23 cellular contexts compared by ENCODE assay signal in the genomic region with DNA sequence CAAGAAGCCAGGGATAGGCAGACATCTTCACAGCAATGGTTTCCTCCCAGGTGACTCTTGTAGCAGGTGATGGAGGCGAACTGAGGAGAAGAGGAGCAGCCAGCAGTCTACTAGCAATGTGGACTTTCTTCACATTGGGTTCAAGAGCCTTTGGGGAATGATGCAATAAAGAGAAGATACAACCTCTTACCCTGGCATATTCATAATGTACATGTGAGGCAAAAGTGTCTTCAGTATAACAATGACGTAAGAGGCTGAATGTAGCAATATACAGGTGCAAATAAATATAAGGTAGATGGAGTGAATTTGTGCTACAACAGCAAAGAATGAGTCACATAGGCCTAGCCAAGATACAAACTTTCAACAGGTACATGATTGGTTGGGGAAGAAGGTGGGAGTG.
"Had no signal": no experiment of that assay in that cellular context is flagged by ENCODE, and none has a peak within 500 bp of the region (broad histone marks: within the 10 kb centered on the region; RNA-seq: fewer than 3 reads in every experiment).

No MANE protein-coding gene starts in this region.

- H3K9me3 ChIP-seq: heart left ventricle, left ventricle myocardium inferior, mucosa of descending colon, ovary, sigmoid colon, tibial nerve had no signal

- H3K36me3 Mint-ChIP-seq: memory B cell; naive thymus-derived CD4-positive, alpha-beta T cell; natural killer cell treated with Interleukin-12 subunit alpha and Interleukin-12 subunit beta and Interleukin-15 and Interleukin-18, amount 100 ng/mL, for 72 hours; stimulated activated effector memory CD8-positive, alpha-beta T cell treated with anti-CD3 and anti-CD28 coated beads, Interleukin-12 subunit alpha, Interleukin-12 subunit beta, amount 100 ng/mL, for 72 hours; type B pancreatic cell had no signal

- H3K27me3 ChIP-seq: ovary had no signal

- H3K4me3 ChIP-seq: heart left ventricle, left ventricle myocardium inferior, lung, mucosa of descending colon, ovary, sigmoid colon, spleen, tibial nerve had no signal

- H3K4me1 Mint-ChIP-seq: immature natural killer cell; memory B cell; naive thymus-derived CD4-positive, alpha-beta T cell; stimulated activated effector memory CD8-positive, alpha-beta T cell treated with anti-CD3 and anti-CD28 coated beads, Interleukin-12 subunit alpha, Interleukin-12 subunit beta, amount 100 ng/mL, for 72 hours; stimulated activated naive CD8-positive, alpha-beta T cell treated with anti-CD3 and anti-CD28 coated beads, Interleukin-15, amount 100 ng/mL, for 72 hours had no signal

- H3K36me3 ChIP-seq: heart left ventricle, left ventricle myocardium inferior, ovary, sigmoid colon, spleen, tibial nerve had no signal

- H3K27me3 Mint-ChIP-seq: memory B cell; natural killer cell treated with Interleukin-12 subunit alpha and Interleukin-12 subunit beta and Interleukin-15 and Interleukin-18, amount 100 ng/mL, for 72 hours; progenitor cell of endocrine pancreas had no signal

- H3K4me3 Mint-ChIP-seq: immature natural killer cell; memory B cell; naive thymus-derived CD4-positive, alpha-beta T cell; natural killer cell treated with Interleukin-12 subunit alpha and Interleukin-12 subunit beta and Interleukin-15 and Interleukin-18, amount 100 ng/mL, for 72 hours; stimulated activated effector memory CD8-positive, alpha-beta T cell treated with anti-CD3 and anti-CD28 coated beads, Interleukin-12 subunit alpha, Interleukin-12 subunit beta, amount 100 ng/mL, for 72 hours; stimulated activated naive CD8-positive, alpha-beta T cell treated with anti-CD3 and anti-CD28 coated beads, Interleukin-15, amount 100 ng/mL, for 72 hours; type B pancreatic cell had no signal

- ATAC-seq: heart left ventricle; mucosa of descending colon; naive thymus-derived CD4-positive, alpha-beta T cell; natural killer cell treated with Interleukin-12 subunit alpha and Interleukin-12 subunit beta and Interleukin-15 and Interleukin-18, amount 100 ng/mL, for 72 hours; right cardiac atrium; stimulated activated effector memory CD8-positive, alpha-beta T cell treated with anti-CD3 and anti-CD28 coated beads, Interleukin-12 subunit alpha, Interleukin-12 subunit beta, amount 100 ng/mL, for 72 hours; stimulated activated naive CD8-positive, alpha-beta T cell treated with anti-CD3 and anti-CD28 coated beads, Interleukin-15, amount 100 ng/mL, for 72 hours had no signal

- H3K27ac ChIP-seq: heart left ventricle, left ventricle myocardium inferior, ovary, sigmoid colon, spleen, tibial nerve had no signal

- H3K27ac Mint-ChIP-seq: immature natural killer cell; memory B cell; naive thymus-derived CD4-positive, alpha-beta T cell; natural killer cell treated with Interleukin-12 subunit alpha and Interleukin-12 subunit beta and Interleukin-15 and Interleukin-18, amount 100 ng/mL, for 72 hours; progenitor cell of endocrine pancreas; stimulated activated effector memory CD8-positive, alpha-beta T cell treated with anti-CD3 and anti-CD28 coated beads, Interleukin-12 subunit alpha, Interleukin-12 subunit beta, amount 100 ng/mL, for 72 hours; stimulated activated naive CD8-positive, alpha-beta T cell treated with anti-CD3 and anti-CD28 coated beads, Interleukin-15, amount 100 ng/mL, for 72 hours; type B pancreatic cell had no signal

- H3K4me1 ChIP-seq: spleen had no signal

- DNase-seq: heart left ventricle; hypothalamus; immature natural killer cell; left ventricle myocardium inferior; midbrain; mucosa of descending colon; naive thymus-derived CD4-positive, alpha-beta T cell; ovary; right cardiac atrium; sigmoid colon; small intestine; spleen; stimulated activated CD4-positive, alpha-beta T cell treated with anti-CD3 and anti-CD28 coated beads, Interleukin-4, amount 100 ng/mL, for 24 hours; stimulated activated naive CD4-positive, alpha-beta T cell; stimulated activated naive CD8-positive, alpha-beta T cell treated with anti-CD3 and anti-CD28 coated beads, Interleukin-15, amount 100 ng/mL, for 72 hours; substantia nigra had no signal
